ENCODE assay signal across 9 cellular contexts in genomic region chr22:31344369-31345330, GRCh38. TPM values are rescaled to one million over a fixed set of nuclear protein-coding genes. Genes with fewer than 3 reads are reported as not detected.
DNase-seq lines count a peak whose midpoint lies in the region; ATAC-seq, FAIRE-seq and TF ChIP-seq lines count a peak whose summit lies in the region.
"Had no signal": no experiment of that assay in that cellular context is flagged by ENCODE, and none has a peak within 500 bp of the region (broad histone marks: within the 10 kb centered on the region; RNA-seq: fewer than 3 reads in every experiment).

No MANE protein-coding gene starts in this region.

- H3K36me3 Mint-ChIP-seq in activated CD4-positive, alpha-beta T cell treated with anti-CD3 and anti-CD28 coated beads for 36 hours (ENCODE audit: low read depth): peaks cover 45% of the 10 kb centered on the region

- intact Hi-C loops in activated CD4-positive, alpha-beta T cell treated with anti-CD3 and anti-CD28 coated beads for 36 hours (cut with DNase I, micrococcal nuclease): loop anchor here (1.0 to 10.0 kb wide), 15 partner anchors 14 to 600 kb away; partner anchors contain the start of genes DEPDC5 (in 1 of the 2), DRG1 (in 1 of the 2), EIF4ENIF1 (in 1 of the 2) and LIMK2 (in 1 of the 2)

- H3K4me3 Mint-ChIP-seq in activated CD4-positive, alpha-beta T cell treated with anti-CD3 and anti-CD28 coated beads for 36 hours: peak overlapping the region; percentile 90

- H3K27ac ChIP-seq in effector memory CD4-positive, alpha-beta T cell (ENCODE audit: insufficient read depth, low read length, poor library complexity, severe bottlenecking): peak overlapping the region; percentile 65
- H3K27ac ChIP-seq in mucosa of rectum (ENCODE audit: low read depth in 2 of 2, low read length in 2 of 2) (peak overlapping the region; percentile 43 to 47), thymus (ENCODE audit: low read depth) (peak overlapping the region; percentile 98)

- H3K4me3 ChIP-seq in effector memory CD4-positive, alpha-beta T cell (ENCODE audit: insufficient read depth, low read depth, low read length, poor library complexity, severe bottlenecking): peak overlapping the region; percentile 56
- H3K4me3 ChIP-seq in mucosa of rectum (ENCODE audit: low read length in 2 of 2) (peak overlapping the region; percentile 69 to 78), thymus (ENCODE audit: low read length) (peak overlapping the region; percentile 86)

- peak overlapping the region; percentile 49 to 64 for H3K9ac ChIP-seq in mucosa of rectum (ENCODE audit: low read depth in 1 of 2, low read length in 2 of 2)

- no peak for TF ChIP-seq POLR2A in H54 (IDR thresholded peaks at IDR 0.05; ENCODE audit: low read depth, low read length)

- peaks cover 52% of the 10 kb centered on the region for H3K4me1 Mint-ChIP-seq in activated CD4-positive, alpha-beta T cell treated with anti-CD3 and anti-CD28 coated beads for 36 hours

- peak overlapping the region; percentile 92 for H3K27ac Mint-ChIP-seq in activated CD4-positive, alpha-beta T cell treated with anti-CD3 and anti-CD28 coated beads for 36 hours

- no peak for ATAC-seq in activated CD4-positive, alpha-beta T cell treated with anti-CD3 and anti-CD28 coated beads for 36 hours
- ATAC-seq in left lobe of liver: no peak

- no peak for FAIRE-seq in H54 (lab: Jason Lieb, UNC)
- FAIRE-seq: endometrium had no signal

- DNase-seq in NCI-H748 (lab: John Stamatoyannopoulos, UW; ENCODE audit: unreplicated experiment): peak; percentile 55
- DNase-seq in NCI-H748 treated with DMSO at 0.1 percent for 48 hours (lab: John Stamatoyannopoulos, UW): no peak
- DNase-seq in activated CD4-positive, alpha-beta T cell treated with anti-CD3 and anti-CD28 coated beads for 36 hours: peak; percentile 49
- no peak for DNase-seq in effector memory CD4-positive, alpha-beta T cell
- DNase-seq in left lobe of liver (ENCODE audit: low spot score): no peak
- DNase-seq in H54 (ENCODE audit: insufficient read length, low spot score): no peak

- 20% methylated on average over 46 of the region's 46 CpGs for WGBS in thymus

- CTCF ChIA-PET in activated CD4-positive, alpha-beta T cell treated with anti-CD3 and anti-CD28 coated beads for 36 hours (lab: Charles Lee): interaction anchor here (0.6 to 1.5 kb wide), 7 partner anchors 8 to 291 kb away, joined by 3 to 6 read pairs (median 3); partner anchors contain the start of gene PIK3IP1

- H3K27me3 ChIP-seq in effector memory CD4-positive, alpha-beta T cell (replicated peaks; ENCODE audit: control insufficient read depth, insufficient read depth, low read length, poor library complexity, severe bottlenecking): no peaks in the 10 kb centered on the region
- H3K27me3 ChIP-seq in mucosa of rectum (ENCODE audit: control insufficient read depth in 2 of 2, insufficient read depth in 2 of 2, low read length in 2 of 2): no peaks in the 10 kb centered on the region
- no peaks in the 10 kb centered on the region for H3K27me3 ChIP-seq in thymus (ENCODE audit: control insufficient read depth, insufficient read depth)

- peaks cover 36% of the 10 kb centered on the region for H3K4me1 ChIP-seq in effector memory CD4-positive, alpha-beta T cell (ENCODE audit: control insufficient read depth, insufficient read depth, low read length, poor library complexity, severe bottlenecking)
- H3K4me1 ChIP-seq in mucosa of rectum (ENCODE audit: control insufficient read depth in 2 of 2, insufficient read depth in 2 of 2, low read length in 2 of 2) (peaks cover 37 to 44% of the 10 kb centered on the region in 2 donors), thymus (ENCODE audit: control insufficient read depth, insufficient read depth, low read length) (peaks cover 21% of the 10 kb centered on the region)

- H3K9me3 Mint-ChIP-seq in activated CD4-positive, alpha-beta T cell treated with anti-CD3 and anti-CD28 coated beads for 36 hours (ENCODE audit: low read depth): no peaks in the 10 kb centered on the region

- POLR2A ChIA-PET in activated CD4-positive, alpha-beta T cell treated with anti-CD3 and anti-CD28 coated beads for 36 hours (lab: Charles Lee): interaction anchor here (0.5 to 2.7 kb wide), 3 partner anchors 53 to 206 kb away, joined by 3 to 8 read pairs (median 3); partner anchors contain the start of gene PIK3IP1

- H3K9me3 ChIP-seq in effector memory CD4-positive, alpha-beta T cell (ENCODE audit: control insufficient read depth, low read length): no peaks in the 10 kb centered on the region
- no peaks in the 10 kb centered on the region for H3K9me3 ChIP-seq in mucosa of rectum (ENCODE audit: control insufficient read depth in 2 of 2, low read length in 2 of 2)
- no peaks in the 10 kb centered on the region for H3K9me3 ChIP-seq in thymus (ENCODE audit: control insufficient read depth)

- H3K27me3 Mint-ChIP-seq in activated CD4-positive, alpha-beta T cell treated with anti-CD3 and anti-CD28 coated beads for 36 hours: no peaks in the 10 kb centered on the region

- H3K36me3 ChIP-seq in effector memory CD4-positive, alpha-beta T cell (ENCODE audit: control insufficient read depth, insufficient read depth, low read length): peaks cover 27% of the 10 kb centered on the region
- H3K36me3 ChIP-seq in mucosa of rectum (ENCODE audit: control insufficient read depth in 2 of 2, insufficient read depth in 2 of 2, low read length in 2 of 2) (peaks cover 16 to 23% of the 10 kb centered on the region in 2 donors), thymus (ENCODE audit: control insufficient read depth, insufficient read depth) (peaks cover 37% of the 10 kb centered on the region)

RNA-seq across cellular contexts. Expression of gene PATZ1, which starts 1.5 kb away (rescaled TPM):
- 10 to 100 TPM; 22.9 to 23.9 TPM for total RNA-seq in activated CD4-positive, alpha-beta T cell treated with anti-CD3 and anti-CD28 coated beads for 36 hours
- 33.4 TPM for polyA plus RNA-seq in thymus
- total RNA-seq in left lobe of liver: 21.2 TPM

RNA-seq across cellular contexts. Expression of gene PIK3IP1, which starts 52.4 kb away (rescaled TPM):
- total RNA-seq in activated CD4-positive, alpha-beta T cell treated with anti-CD3 and anti-CD28 coated beads for 36 hours: 10 to 100 TPM; 14.2 to 15.1 TPM
- polyA plus RNA-seq in thymus: 182 TPM
- total RNA-seq in left lobe of liver: 3.2 TPM

RNA-seq across cellular contexts. Expression of gene DRG1, which starts 54.8 kb away (rescaled TPM):
- 100 to 1,000 TPM; 104 to 106 TPM for total RNA-seq in activated CD4-positive, alpha-beta T cell treated with anti-CD3 and anti-CD28 coated beads for 36 hours
- polyA plus RNA-seq in thymus: 45.5 TPM
- total RNA-seq in left lobe of liver: 18.6 TPM

Comparison
In these comparisons a context has a peak if more than half of its experiments do, and no peak if none do; other contexts are left out.
1. DNase-seq: peak in NCI-H748 (single experiment) and activated CD4-positive, alpha-beta T cell treated with anti-CD3 and anti-CD28 coated beads for 36 hours (single experiment); none in NCI-H748 treated with DMSO at 0.1 percent for 48 hours (single experiment), effector memory CD4-positive, alpha-beta T cell (0 of 3), left lobe of liver (single experiment) and H54 (single experiment).
2. H3K27ac ChIP-seq: peak in every context shown above with its lines; median percentile 98 in thymus; 65 in effector memory CD4-positive, alpha-beta T cell; 45 in mucosa of rectum.
3. Peak in every context shown above with its lines, with median percentiles within 50 percentile points of each other: H3K4me3 ChIP-seq.